In the genomic region with DNA sequence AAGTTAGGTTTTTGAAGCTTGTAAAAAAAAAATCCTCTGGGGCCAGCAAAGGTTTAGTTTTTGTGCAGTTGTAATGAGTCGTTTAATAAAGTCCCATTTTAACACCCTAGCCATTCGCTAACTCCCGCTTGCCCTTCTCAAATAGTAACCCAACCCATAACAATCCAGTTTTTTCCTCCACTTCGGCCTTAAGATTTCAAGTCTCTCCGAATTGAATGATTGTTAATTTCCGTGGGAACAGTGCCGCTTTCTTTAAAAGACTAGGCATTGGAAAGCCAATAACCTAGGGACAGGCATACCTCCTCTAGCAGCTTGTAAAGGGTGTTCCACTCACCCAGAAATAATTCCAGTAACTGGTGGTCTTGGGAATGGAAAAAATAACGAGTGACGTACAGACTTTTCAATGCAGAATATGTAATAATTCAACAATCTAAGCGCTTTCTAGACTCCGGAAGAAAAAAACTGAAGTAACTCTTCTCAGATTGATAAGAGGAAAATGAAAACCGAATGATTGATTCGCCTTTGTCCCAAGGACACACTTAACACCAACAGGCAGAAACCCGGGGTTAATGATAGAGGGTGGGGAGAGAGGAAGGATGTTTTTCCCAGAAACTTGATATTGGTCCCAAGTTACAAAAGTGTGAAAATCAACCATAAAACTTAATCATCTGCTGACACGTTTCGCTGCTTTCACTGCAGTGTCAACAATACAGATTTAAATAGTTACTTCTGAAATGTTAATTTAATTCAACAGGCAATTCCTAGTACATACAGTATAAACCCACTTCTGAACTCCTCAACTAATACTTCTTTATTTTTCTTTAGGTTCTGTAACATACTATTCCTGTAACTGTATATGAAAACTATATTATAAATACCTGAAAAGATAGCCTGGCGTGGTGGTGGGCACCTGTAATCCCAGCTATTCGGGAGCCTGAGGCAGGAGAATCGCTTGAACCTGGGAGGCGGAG, we compare ENCODE assay signal across 8 cellular contexts. TPM values are rescaled to one million over a fixed set of nuclear protein-coding genes. Genes with fewer than 3 reads are reported as not detected.
A peak's percentile ranks its signal among the peaks of the same experiment; 100 is the strongest.
DNase-seq lines count a peak whose midpoint lies in the region; ATAC-seq and TF ChIP-seq lines count a peak whose summit lies in the region.

No MANE protein-coding gene starts in this region.

- H3K9ac ChIP-seq in mammary epithelial cell (ENCODE audit: insufficient read depth, low read length) (peak overlapping the region; percentile 35), mucosa of stomach (ENCODE audit: low read length) (peak overlapping the region; percentile 85)

- H3K4me3 ChIP-seq in AG04449 (ENCODE audit: low read depth, low read length) = peak overlapping the region; percentile 88
- H3K4me3 ChIP-seq in HFF-Myc (replicated peaks; ENCODE audit: low read depth, low read length) = peak overlapping the region; percentile 87
- peak overlapping the region; percentile 87 for H3K4me3 ChIP-seq in mammary epithelial cell (replicated peaks in 1 of 3; ENCODE audit: insufficient read depth in 1 of 3, low read depth in 2 of 3, low read length in 3 of 3)
- peak overlapping the region; percentile 91 for H3K4me3 ChIP-seq in mucosa of stomach (ENCODE audit: low read length)

- peak overlapping the region; percentile 85 for H2AFZ ChIP-seq in mammary epithelial cell (ENCODE audit: low read depth, low read length)

- DNase-seq in AG04449 (ENCODE audit: low read depth, low spot score) (no peak), HFF-Myc (ENCODE audit: extremely low read depth, low read depth) (no peak), mammary epithelial cell (no peak), NCI-H128 (lab: John Stamatoyannopoulos, UW; ENCODE audit: unreplicated experiment) (no peak)
- no peak for DNase-seq in NK-92 treated with Interleukin-12 subunit alpha and Interleukin-12 subunit beta, amount 100 ng/mL, for 24 hours (lab: John Stamatoyannopoulos, UW)

- H3K36me3 ChIP-seq in mammary epithelial cell (ENCODE audit: insufficient read depth, low read length) (no peaks in the 10 kb centered on the region), mucosa of stomach (ENCODE audit: control insufficient read depth, insufficient read depth, low read length) (no peaks in the 10 kb centered on the region)

- H3K4me1 ChIP-seq in mammary epithelial cell (ENCODE audit: insufficient read depth, low read length) (peaks cover 6% of the 10 kb centered on the region), mucosa of stomach (ENCODE audit: control insufficient read depth, insufficient read depth, low read length) (peaks cover 8% of the 10 kb centered on the region)

- CTCF ChIA-PET in AG04449 (lab: Yijun Ruan, JAX) = interaction anchor here (0.7 to 1.2 kb wide), 3 partner anchors 55 to 75 kb away, joined by 3 to 4 read pairs (median 4); no protein-coding TSS in a partner anchor
- CTCF ChIA-PET in mammary epithelial cell (lab: Charles Lee; ENCODE audit: low non-redundant PET) = interaction anchor here (0.5 kb wide), 1 partner anchor 534 kb away, joined by 3 read pairs; no protein-coding TSS in a partner anchor

- H3K9me3 ChIP-seq in mammary epithelial cell (replicated peaks; ENCODE audit: insufficient read depth, low read length) (no peaks in the 10 kb centered on the region), mucosa of stomach (ENCODE audit: control insufficient read depth, low read length) (no peaks in the 10 kb centered on the region)

- TF ChIP-seq CTCF in AG04449 (IDR thresholded peaks at IDR 0.05; ENCODE audit: insufficient read depth, low read length, missing control alignments) = no peak
- TF ChIP-seq CTCF in HFF-Myc (IDR thresholded peaks at IDR 0.05; ENCODE audit: low read depth, low read length, missing control alignments) = no peak
- no peak for TF ChIP-seq CTCF in mammary epithelial cell (conservative IDR thresholded peaks at IDR 0.05 in 1 of 2, IDR thresholded peaks at IDR 0.05 in 1 of 2; ENCODE audit: extremely low read depth in 1 of 2, insufficient read depth in 1 of 2, low read depth in 1 of 2, low read length in 2 of 2)

- intact Hi-C loops in mammary epithelial cell (cut with micrococcal nuclease) = no loop called here

- WGBS in mammary epithelial cell (ENCODE audit: low coverage, missing lambda C conversion rate) = 69% methylated on average over 19 of the region's 20 CpGs

- no peak for ATAC-seq in activated CD4-positive, CD25-positive, alpha-beta regulatory T cell treated with anti-CD3 and anti-CD28 coated beads, Interleukin-2, amount 50 U/mL, for 24 hours
- no peak for ATAC-seq in HG03025 (IDR thresholded peaks at IDR 0.05; ENCODE audit: low FRiP score, unreplicated experiment)

- BruUV-seq in mammary epithelial cell (replicated peaks; lab: Mats Ljungman, UMichigan) = no TSS peak

- H4K20me1 ChIP-seq in mammary epithelial cell (ENCODE audit: insufficient read depth, low read length) = no peaks in the 10 kb centered on the region

- H3K27me3 ChIP-seq in mammary epithelial cell (ENCODE audit: insufficient read depth, low read length) (no peaks in the 10 kb centered on the region), mucosa of stomach (ENCODE audit: control insufficient read depth, insufficient read depth, low read length) (no peaks in the 10 kb centered on the region)

- POLR2A ChIA-PET in AG04449 (lab: Yijun Ruan, JAX) = no interaction called here

- peak overlapping the region; percentile 86 for H3K4me2 ChIP-seq in mammary epithelial cell (ENCODE audit: insufficient read depth, low read depth, low read length)

- peaks cover 39% of the 10 kb centered on the region for H3K79me2 ChIP-seq in mammary epithelial cell (ENCODE audit: insufficient read depth, low read length)

- in situ Hi-C loops in mammary epithelial cell (cut with MboI; ENCODE audit: low sequenced_read_pairs in 2 of 2) = no loop called here

- no peak overlapping the region for H3K27ac ChIP-seq in mammary epithelial cell (ENCODE audit: insufficient read depth, low read depth, low read length)

- dilution Hi-C loops in mammary epithelial cell (cut with HindIII; ENCODE audit: low sequenced_read_pairs) = no loop called here

RNA-seq across cellular contexts. Expression of a gene that starts 1.0 kb away (rescaled TPM):
- total RNA-seq in mammary epithelial cell = 10 to 100 TPM; 63.5 to 78.2 TPM
- 29.7 TPM for polyA plus RNA-seq in mammary epithelial cell
- 40.3 TPM for polyA minus RNA-seq in mammary epithelial cell
